In genomic region chr16:78094998-78095397, GRCh38 we compare ENCODE assay signal across 25 cellular contexts. TPM values are rescaled to one million over a fixed set of nuclear protein-coding genes. Genes with fewer than 3 reads are reported as not detected.
A peak's percentile ranks its signal among the peaks of the same experiment; 100 is the strongest.
DNase-seq lines count a peak whose midpoint lies in the region; ATAC-seq, FAIRE-seq and TF ChIP-seq lines count a peak whose summit lies in the region.
"Had no signal": no experiment of that assay in that cellular context is flagged by ENCODE, and none has a peak within 500 bp of the region (broad histone marks: within the 10 kb centered on the region; RNA-seq: fewer than 3 reads in every experiment).

No MANE protein-coding gene starts in this region.

- no peak for DNase-seq in A673 (ENCODE audit: low spot score)
- DNase-seq in HTR-8/SVneo (ENCODE audit: insufficient read length, low spot score), result no peak
- no peak for DNase-seq in K562 (ENCODE audit: extremely low read depth in 1 of 4, low spot score in 3 of 4)
- no peak for DNase-seq in NCI-H1092 (lab: John Stamatoyannopoulos, UW)
- no peak for DNase-seq in NCI-H1417 treated with DMSO at 0.1 percent for 48 hours (lab: John Stamatoyannopoulos, UW)
- no peak for DNase-seq in NCI-H345 (lab: John Stamatoyannopoulos, UW)
- DNase-seq: ACHN; BE2C; C1 segment of cervical spinal cord; CD4-positive, alpha-beta memory T cell; CD4-positive, CD25-positive, alpha-beta regulatory T cell; CD8-positive, alpha-beta memory T cell; COR-L47; DMS 273 treated with DMSO at 0.1 percent for 48 hours; DMS153; DMS79; DND-41; EL; GDM1 had no signal

- 3% methylated on average over 3 of the region's 3 CpGs for WGBS in K562 (ENCODE audit: insufficient coverage, low coverage, missing lambda C conversion rate)

- ATAC-seq in K562, result no peak
- ATAC-seq: A549, GM12878 had no signal

- in situ Hi-C loops in K562 (cut with MboI), result no loop called here

- H3K36me3 ChIP-seq in A673 (ENCODE audit: insufficient read depth, low read length, poor library complexity, severe bottlenecking) (no peaks in the 10 kb centered on the region), K562 (ENCODE audit: control insufficient read depth, insufficient read depth, low read length) (no peaks in the 10 kb centered on the region)
- H3K36me3 ChIP-seq: BE2C, BLaER1 had no signal

- no peak overlapping the region for H3K9ac ChIP-seq in K562 (ENCODE audit: insufficient read depth in 1 of 2, low read depth in 2 of 2, low read length in 2 of 2)
- H3K9ac ChIP-seq: BLaER1 had no signal

- H3K27me3 ChIP-seq in A673 (replicated peaks; ENCODE audit: insufficient read depth, low read depth, low read length, poor library complexity) (no peaks in the 10 kb centered on the region), K562 (ENCODE audit: control insufficient read depth in 2 of 2, insufficient read depth in 2 of 2, low read length in 2 of 2) (peaks cover 4 to 5% of the 10 kb centered on the region in 2 experiments; a peak in 2 of 5 replicates)
- H3K27me3 ChIP-seq: BE2C, BLaER1 had no signal

- no peak overlapping the region for H3K4me2 ChIP-seq in K562 (ENCODE audit: insufficient read depth, low read length)
- H3K4me2 ChIP-seq: A549, BLaER1 had no signal

- H3K9me1 ChIP-seq in K562 (ENCODE audit: control insufficient read depth, insufficient read depth, low read length), result no peaks in the 10 kb centered on the region

- H3K9me3 ChIP-seq in A673 (ENCODE audit: low read depth, low read length, poor library complexity, severe bottlenecking) (peaks cover 4% of the 10 kb centered on the region), K562 (replicated peaks; ENCODE audit: control insufficient read depth, insufficient read depth, low read depth, low read length) (no peaks in the 10 kb centered on the region)
- H3K9me3 ChIP-seq: A549, BE2C had no signal

- POLR2A ChIA-PET in A673 (lab: Charles Lee; ENCODE audit: low non-redundant PET), result no interaction called here
- POLR2A ChIA-PET in K562 (lab: Yijun Ruan, JAX), result interaction anchor here (0.6 kb wide), 1 partner anchor 1421 kb away, joined by 3 read pairs; no protein-coding TSS in a partner anchor

- TF ChIP-seq POLR2A in K562 (conservative IDR thresholded peaks at IDR 0.05), result no peak

- FAIRE-seq in HTR-8/SVneo (lab: Jason Lieb, UNC) (peak; percentile 74), K562 (lab: Jason Lieb, UNC) (no peak)
- FAIRE-seq: A549, GM12878, GM12892, GM18507 had no signal

- BruUV-seq in A673 (replicated peaks; lab: Mats Ljungman, UMichigan) (no TSS peak), K562 (replicated peaks; lab: Mats Ljungman, UMichigan) (no TSS peak)

- no peak for TF ChIP-seq EP300 in K562 (IDR thresholded peaks at IDR 0.05; ENCODE audit: low read length)

- no peak overlapping the region for H2AFZ ChIP-seq in K562 (ENCODE audit: low read depth, low read length)

- H4K20me1 ChIP-seq in K562 (replicated peaks; ENCODE audit: control insufficient read depth, insufficient read depth, low read length), result 0 out of 2 replicates have a peak, but pooled peaks cover 4% of the 10 kb centered on the region
- H4K20me1 ChIP-seq: BLaER1 had no signal

- H3K4me3 ChIP-seq in A673 (ENCODE audit: low read depth, low read length, poor library complexity, severe bottlenecking) (no peak overlapping the region), K562 (no peak overlapping the region)
- H3K4me3 ChIP-seq: A549, BLaER1, GM12878 had no signal

- H3K79me2 ChIP-seq in K562 (ENCODE audit: control insufficient read depth, insufficient read depth, low read length), result 0 out of 3 replicates have a peak, but pooled peaks cover under 1% of the 10 kb centered on the region

- H3K4me1 ChIP-seq in A673 (ENCODE audit: insufficient read depth, low read length, poor library complexity, severe bottlenecking) (peaks cover 15% of the 10 kb centered on the region), K562 (replicated peaks in 1 of 2; ENCODE audit: control insufficient read depth in 2 of 2, insufficient read depth in 2 of 2, low read length in 2 of 2) (peaks cover 5 to 6% of the 10 kb centered on the region in 2 experiments; a peak in 4 of 5 replicates)
- H3K4me1 ChIP-seq: A549, BE2C had no signal

- TF ChIP-seq CTCF in A673 (conservative IDR thresholded peaks at IDR 0.05; ENCODE audit: low read depth, low read length) (no peak), K562 (IDR thresholded peaks at IDR 0.05 in 2 of 3, conservative IDR thresholded peaks at IDR 0.05 in 1 of 3; ENCODE audit: insufficient read depth in 2 of 3, low read depth in 1 of 3, low read length in 3 of 3) (no peak)

- H3K27ac ChIP-seq in A673 (ENCODE audit: low read depth, low read length, poor library complexity, severe bottlenecking) (peak overlapping the region; percentile 17), K562 (ENCODE audit: extremely low read depth, low read depth, low read length) (no peak overlapping the region)
- H3K27ac ChIP-seq: 22Rv1, A549, BLaER1 had no signal

- CTCF ChIA-PET in A673 (lab: Charles Lee), result interaction anchor here (1.0 to 1.3 kb wide), 2 partner anchors 92 to 421 kb away, joined by 3 to 4 read pairs; no protein-coding TSS in a partner anchor
- CTCF ChIA-PET in K562 (lab: Yijun Ruan, JAX; ENCODE audit: low intra/inter-chr PET ratio), result no interaction called here

- intact Hi-C loops in A673 (cut with micrococcal nuclease; ENCODE audit: unreplicated experiment) (loop anchor here (1.0 to 10.0 kb wide), 4 partner anchors 88 to 858 kb away; no protein-coding TSS in a partner anchor), K562 (cut with micrococcal nuclease) (loop anchor here (10.0 kb wide), 1 partner anchor 420 kb away; no protein-coding TSS in a partner anchor)

- no peak for TF ChIP-seq RAD21 in K562 (CRISPR knock-in tag; conservative IDR thresholded peaks at IDR 0.05 in 1 of 2, IDR thresholded peaks at IDR 0.05 in 1 of 2)

TF ChIP-seq in K562, 482 proteins besides CTCF, POLR2A, EP300 and RAD21:
- peak; percentile 84 for TF ChIP-seq ZNF146 (CRISPR knock-in tag; IDR thresholded peaks at IDR 0.05; ENCODE audit: unreplicated experiment)
- TF ChIP-seq MAX (CRISPR knock-in tag; IDR thresholded peaks at IDR 0.05), result no peak
- peak; percentile 12 for TF ChIP-seq RBM25 (IDR thresholded peaks at IDR 0.05; ENCODE audit: low read depth, low read length, severe bottlenecking)

RNA-seq across cellular contexts. Expression of gene WWOX, which starts 4.5 kb away (rescaled TPM):
- total RNA-seq in A673 (2021) (79.9 and 82.6 TPM in 2 replicates), K562 (2014; rRNA removed) (17.3 and 22.7 TPM in 2 replicates), K562 (2014; rRNA removed; fragmentation: Illumina TruSeq; extraction: Trizol) (8.1 and 11.8 TPM in 2 replicates), K562 (2015; rRNA removed; fragmentation: Illumina TruSeq; extraction: Trizol) (15.0 and 18.6 TPM in 2 replicates), K562 (2021) (10.3 and 10.8 TPM in 2 replicates)
- 22.7 and 30.6 TPM in 2 replicates for total RNA-seq in K562 (2011; cell fraction: chromatin; rRNA removed; ENCODE audit: low replicate concordance)
- total RNA-seq in K562 (2011; cell fraction: nucleolus; rRNA removed), result 22.2 and 28.2 TPM in 2 replicates
- 23.4 and 25.7 TPM in 2 replicates for total RNA-seq in K562 (2011; cell fraction: nucleoplasm; rRNA removed)
- polyA plus RNA-seq in K562 (2011; rRNA removed) (6.5 and 6.6 TPM in 2 replicates), K562 (2014; fragmentation: Illumina TruSeq; extraction: Trizol) (6.0 and 12.8 TPM in 2 replicates), K562 (2014; fragmentation: Nextera tagmentation; extraction: Ambion mirVana) (1 to 10 TPM; 1.6 to 1.7 TPM), K562 (2014; rRNA removed) (9.4 and 10.8 TPM in 2 replicates)
- 5.2 and 6.2 TPM in 2 replicates for polyA plus RNA-seq in K562 (2011; cell fraction: cytosol; rRNA removed)
- 6.6 and 12.3 TPM in 2 replicates for polyA plus RNA-seq in K562 (2011; cell fraction: nucleus; rRNA removed)
- 9.6 and 11.2 TPM in 2 replicates for polyA plus RNA-seq in K562 (2012)
- 10.3 and 10.4 TPM in 2 replicates for polyA minus RNA-seq in K562 (2011; rRNA and poly(A)+ RNA removed)
- 6.4 and 9.8 TPM in 2 replicates for polyA minus RNA-seq in K562 (2011; cell fraction: cytosol; rRNA and poly(A)+ RNA removed)
- 24.5 and 31.0 TPM in 2 replicates for polyA minus RNA-seq in K562 (2011; cell fraction: nucleus; rRNA and poly(A)+ RNA removed)
